In genomic region chr4:174120446-174121142, GRCh38 we compare ENCODE assay signal across 7 cellular contexts.
DNase-seq lines count a peak whose midpoint lies in the region; ATAC-seq, FAIRE-seq and TF ChIP-seq lines count a peak whose summit lies in the region.

No MANE protein-coding gene starts in this region.

- peak overlapping the region; percentile 83 for H3K27ac ChIP-seq in hepatocyte

- H2AFZ ChIP-seq in hepatocyte = peak overlapping the region; percentile 58

- no peaks in the 10 kb centered on the region for H3K9me2 ChIP-seq in hepatocyte (replicated peaks; ENCODE audit: insufficient read depth)

- peaks cover 6% of the 10 kb centered on the region for H3K4me1 ChIP-seq in hepatocyte (ENCODE audit: insufficient read depth)

- TF ChIP-seq CTCF in astrocyte of the cerebellum (IDR thresholded peaks at IDR 0.05; ENCODE audit: low read depth, low read length, missing control alignments) (peak; percentile 55), hepatocyte (IDR thresholded peaks at IDR 0.05; ENCODE audit: poor library complexity) (peak; percentile 65)

- ATAC-seq in HG02885 (IDR thresholded peaks at IDR 0.05; ENCODE audit: poor library complexity, unreplicated experiment) (peak; percentile 75), HG03571 (IDR thresholded peaks at IDR 0.05; ENCODE audit: unreplicated experiment) (no peak)

- H4K20me1 ChIP-seq in hepatocyte (ENCODE audit: insufficient read depth, poor library complexity, severe bottlenecking) = no peaks in the 10 kb centered on the region

- no peaks in the 10 kb centered on the region for H3K9me3 ChIP-seq in hepatocyte (ENCODE audit: low read depth)

- DNase-seq in NCI-H510A treated with DMSO at 0.1 percent for 48 hours (lab: John Stamatoyannopoulos, UW) = peak; percentile 33
- peak; percentile 73 for DNase-seq in astrocyte of the cerebellum (ENCODE audit: low read depth)
- peak; percentile 72 for DNase-seq in hepatocyte (ENCODE audit: low spot score)
- peak; percentile 57 for DNase-seq in renal cortical epithelial cell (ENCODE audit: low read depth)

- H3K36me3 ChIP-seq in hepatocyte (replicated peaks; ENCODE audit: insufficient read depth, low read depth) = no peaks in the 10 kb centered on the region

- H3K79me2 ChIP-seq in hepatocyte = peaks cover 3% of the 10 kb centered on the region

- peak overlapping the region; percentile 40 for H3K4me3 ChIP-seq in astrocyte of the cerebellum (ENCODE audit: low read depth, low read length)
- peak overlapping the region; percentile 18 for H3K4me3 ChIP-seq in hepatocyte

- in situ Hi-C loops in astrocyte of the cerebellum (cut with HindIII; ENCODE audit: low sequenced_read_pairs) = no loop called here

- peak; percentile 92 for FAIRE-seq in G401.6 (lab: Jason Lieb, UNC)

- H3K27me3 ChIP-seq in hepatocyte = peaks cover 2% of the 10 kb centered on the region

- peak overlapping the region; percentile 76 for H3K4me2 ChIP-seq in hepatocyte

- 15% methylated on average over 19 of the region's 19 CpGs for WGBS in hepatocyte (ENCODE audit: low lambda C conversion rate, missing lambda C conversion rate)
